In the genomic region with DNA sequence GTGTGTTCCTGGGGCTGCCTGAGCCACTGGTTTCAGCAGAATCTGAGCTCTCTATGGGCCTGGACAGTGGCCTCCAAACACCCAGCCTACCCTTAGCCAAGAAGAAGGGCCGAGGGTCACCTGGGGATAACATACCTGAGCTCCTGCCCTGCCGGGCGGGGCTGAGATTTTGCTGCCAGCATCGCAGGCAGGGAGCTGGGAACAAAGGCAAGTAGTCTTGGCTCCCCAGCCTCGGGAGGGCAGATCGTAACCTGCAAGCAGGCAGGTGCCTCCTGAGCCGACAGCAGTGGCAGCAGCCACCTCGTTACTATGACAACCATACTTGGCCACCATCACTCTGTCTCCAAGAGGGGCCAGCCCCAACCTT, we compare ENCODE assay signal across 8 cellular contexts. TPM values are rescaled to one million over a fixed set of nuclear protein-coding genes. Genes with fewer than 3 reads are reported as not detected.
DNase-seq lines count a peak whose midpoint lies in the region; ATAC-seq and TF ChIP-seq lines count a peak whose summit lies in the region.

No MANE protein-coding gene starts in this region.

- ATAC-seq in GM21786 (IDR thresholded peaks at IDR 0.05; ENCODE audit: unreplicated experiment) = no peak

- TF ChIP-seq POLR2A in breast epithelium (IDR thresholded peaks at IDR 0.05) = no peak

- H3K36me3 ChIP-seq in breast epithelium (no peaks in the 10 kb centered on the region), neuronal stem cell (replicated peaks in 1 of 2; ENCODE audit: control insufficient read depth in 2 of 2, insufficient read depth in 2 of 2, low read length in 2 of 2) (no peaks in the 10 kb centered on the region)

- peak; percentile 43 for DNase-seq in DMS79 (lab: John Stamatoyannopoulos, UW)
- peak; percentile 68 for DNase-seq in LoVo (ENCODE audit: low spot score)
- DNase-seq in breast epithelium (ENCODE audit: low spot score in 2 of 2) = peak; percentile 74 to 91
- DNase-seq in neuronal stem cell (ENCODE audit: low spot score) = no peak
- DNase-seq in GM20000 (ENCODE audit: low spot score) = no peak
- DNase-seq in HK-2 (ENCODE audit: unreplicated experiment) = no peak
- no peak for DNase-seq in GM19238 (ENCODE audit: insufficient read length, low spot score)

- H4K91ac ChIP-seq in neuronal stem cell (ENCODE audit: low read depth, low read length, poor library complexity) = no peak overlapping the region

- peak overlapping the region; percentile 35 for H2BK5ac ChIP-seq in neuronal stem cell (ENCODE audit: low read length)

- H4K8ac ChIP-seq in neuronal stem cell (ENCODE audit: low read depth, low read length) = no peak overlapping the region

- no peak overlapping the region for H3K14ac ChIP-seq in neuronal stem cell (ENCODE audit: low read length)

- H3K4me1 ChIP-seq in breast epithelium = peaks cover 19 to 36% of the 10 kb centered on the region in 2 donors
- peaks cover 16% of the 10 kb centered on the region in 2 donors for H3K4me1 ChIP-seq in neuronal stem cell (ENCODE audit: control insufficient read depth in 2 of 2, insufficient read depth in 1 of 2, low read depth in 1 of 2, low read length in 2 of 2)

- TF ChIP-seq CTCF in breast epithelium (IDR thresholded peaks at IDR 0.05) = no peak
- no peak for TF ChIP-seq CTCF in GM20000 (IDR thresholded peaks at IDR 0.05; ENCODE audit: extremely low read depth, missing control alignments)

- H3K4ac ChIP-seq in neuronal stem cell (ENCODE audit: low read length) = no peak overlapping the region

- H3K4me2 ChIP-seq in neuronal stem cell (ENCODE audit: insufficient read depth, low read length, poor library complexity, severe bottlenecking) = no peak overlapping the region

- H3K9ac ChIP-seq in neuronal stem cell (ENCODE audit: low read depth, low read length, poor library complexity) = no peak overlapping the region

- H2BK120ac ChIP-seq in neuronal stem cell (ENCODE audit: low read depth, low read length) = no peak overlapping the region

- intact Hi-C loops in breast epithelium (cut with DNase I; ENCODE audit: low total_unique reads) = loop anchor here (5.0 kb wide), 1 partner anchor 97 kb away; no protein-coding TSS in a partner anchor

- H3K23ac ChIP-seq in neuronal stem cell (ENCODE audit: low read depth, low read length, poor library complexity) = no peak overlapping the region

- no peak overlapping the region for H2AFZ ChIP-seq in neuronal stem cell (ENCODE audit: low read length)

- H3K18ac ChIP-seq in neuronal stem cell (ENCODE audit: low read length) = peak overlapping the region; percentile 33

- peak overlapping the region; percentile 78 for H2AK5ac ChIP-seq in neuronal stem cell (ENCODE audit: low read depth, low read length)

- H3K79me1 ChIP-seq in neuronal stem cell (ENCODE audit: low read depth, low read length) = no peaks in the 10 kb centered on the region

- H3K27me3 ChIP-seq in breast epithelium (no peaks in the 10 kb centered on the region), neuronal stem cell (ENCODE audit: control insufficient read depth in 3 of 3, insufficient read depth in 3 of 3, low read depth in 1 of 3, low read length in 3 of 3) (no peaks in the 10 kb centered on the region)

- H3K9me3 ChIP-seq in breast epithelium = no peaks in the 10 kb centered on the region
- peaks cover 0 to 6% of the 10 kb centered on the region in 2 donors for H3K9me3 ChIP-seq in neuronal stem cell (replicated peaks in 1 of 2; ENCODE audit: control insufficient read depth in 2 of 2, insufficient read depth in 1 of 2, low read depth in 1 of 2, low read length in 2 of 2)

- H2BK12ac ChIP-seq in neuronal stem cell (ENCODE audit: low read length) = peak overlapping the region; percentile 88

- WGBS in neuronal stem cell (ENCODE audit: extremely low coverage in 2 of 2, insufficient read length in 2 of 2, insufficient replicate concordance in 1 of 2), 2 donors = no CpG with 5 or more reads among the region's 8 CpGs

- H3K27ac ChIP-seq in breast epithelium (peak overlapping the region; percentile 98 to 99), neuronal stem cell (replicated peaks; ENCODE audit: low read length) (no peak overlapping the region)

- peak overlapping the region in 1 of 3 donors; percentile 51 for H3K4me3 ChIP-seq in breast epithelium
- H3K4me3 ChIP-seq in neuronal stem cell (ENCODE audit: low read length in 2 of 2) = no peak overlapping the region

- peak overlapping the region; percentile 88 for H2BK15ac ChIP-seq in neuronal stem cell (ENCODE audit: low read length)

RNA-seq across cellular contexts. Expression of gene TOMM20, which starts 54.7 kb away (rescaled TPM):
- 100 to 1,000 TPM; 112 to 153 (median 112) TPM for total RNA-seq in breast epithelium
- polyA plus RNA-seq in neuronal stem cell (2013, experiment 1 of 2) = 152 TPM
- 156 TPM for polyA plus RNA-seq in neuronal stem cell (2013, experiment 2 of 2)

Comparison
In these comparisons a context has a peak if more than half of its experiments do, and no peak if none do; other contexts are left out.
1. DNase-seq: peak in DMS79 (single experiment), LoVo (single experiment) and breast epithelium (2 of 2); none in neuronal stem cell (single experiment), GM20000 (single experiment), HK-2 (single experiment) and GM19238 (single experiment).